ENCODE assay signal across 8 cellular contexts in genomic region chr9:124939944-124940343, GRCh38. TPM values are rescaled to one million over a fixed set of nuclear protein-coding genes. Genes with fewer than 3 reads are reported as not detected.
DNase-seq lines count a peak whose midpoint lies in the region; ATAC-seq and TF ChIP-seq lines count a peak whose summit lies in the region.

No MANE protein-coding gene starts in this region.

- no peak for DNase-seq in BE2C
- DNase-seq in natural killer cell treated with Interleukin-12 subunit alpha and Interleukin-12 subunit beta and Interleukin-15 and Interleukin-18, amount 100 ng/mL, for 72 hours (ENCODE audit: low spot score) = no peak
- DNase-seq in medulla oblongata (ENCODE audit: extremely low spot score) = no peak
- DNase-seq in SKM-1 (lab: John Stamatoyannopoulos, UW; ENCODE audit: unreplicated experiment) = no peak
- no peak for DNase-seq in mucosa of gallbladder (ENCODE audit: low spot score)

- no peaks in the 10 kb centered on the region for H3K9me2 ChIP-seq in Loucy (replicated peaks; ENCODE audit: low read depth, low read length)

- ATAC-seq in natural killer cell treated with Interleukin-12 subunit alpha and Interleukin-12 subunit beta and Interleukin-15 and Interleukin-18, amount 100 ng/mL, for 72 hours = no peak
- ATAC-seq in HG02973 (IDR thresholded peaks at IDR 0.05; ENCODE audit: unreplicated experiment) = no peak

- H3K9ac ChIP-seq in Loucy (ENCODE audit: low read depth, low read length, poor library complexity, severe bottlenecking) = peak overlapping the region; percentile 92
- H3K9ac ChIP-seq in duodenal mucosa (ENCODE audit: low read depth in 1 of 2, low read length in 2 of 2) = peak overlapping the region; percentile 95 to 98

- peak overlapping the region; percentile 86 for H3K4me2 ChIP-seq in Loucy (ENCODE audit: low read depth, low read length, poor library complexity, severe bottlenecking)

- H2AFZ ChIP-seq in Loucy (ENCODE audit: low read length) = no peak overlapping the region

- H3K36me3 Mint-ChIP-seq in natural killer cell treated with Interleukin-12 subunit alpha and Interleukin-12 subunit beta and Interleukin-15 and Interleukin-18, amount 100 ng/mL, for 72 hours = peaks cover 12% of the 10 kb centered on the region

- H3K27me3 ChIP-seq in BE2C = no peaks in the 10 kb centered on the region
- no peaks in the 10 kb centered on the region for H3K27me3 ChIP-seq in Loucy (ENCODE audit: insufficient read depth, low read length, poor library complexity, severe bottlenecking)
- H3K27me3 ChIP-seq in duodenal mucosa (ENCODE audit: control insufficient read depth in 1 of 2, insufficient read depth in 2 of 2, low read length in 2 of 2) = no peaks in the 10 kb centered on the region

- H3K9me3 ChIP-seq in BE2C = no peaks in the 10 kb centered on the region
- no peaks in the 10 kb centered on the region for H3K9me3 ChIP-seq in Loucy (ENCODE audit: insufficient read depth, low read depth, low read length)
- H3K9me3 ChIP-seq in duodenal mucosa (ENCODE audit: control insufficient read depth in 1 of 2, low read length in 2 of 2) = no peaks in the 10 kb centered on the region

- 0 out of 2 replicates have a peak, but pooled peaks cover 2% of the 10 kb centered on the region for H3F3A ChIP-seq in Loucy (ENCODE audit: low read depth)

- H3K36me3 ChIP-seq in BE2C = no peaks in the 10 kb centered on the region
- no peaks in the 10 kb centered on the region for H3K36me3 ChIP-seq in Loucy (ENCODE audit: insufficient read depth, low read length)
- peaks cover 3 to 25% of the 10 kb centered on the region in 2 donors for H3K36me3 ChIP-seq in duodenal mucosa (ENCODE audit: control insufficient read depth in 1 of 2, insufficient read depth in 2 of 2, low read length in 2 of 2)

- no peaks in the 10 kb centered on the region for H3K27me3 Mint-ChIP-seq in natural killer cell treated with Interleukin-12 subunit alpha and Interleukin-12 subunit beta and Interleukin-15 and Interleukin-18, amount 100 ng/mL, for 72 hours

- H3K27ac ChIP-seq in duodenal mucosa (ENCODE audit: low read depth, low read length) = no peak overlapping the region

- TF ChIP-seq CTCF in BE2C (IDR thresholded peaks at IDR 0.05; ENCODE audit: low read depth, low read length) (no peak), Loucy (conservative IDR thresholded peaks at IDR 0.05; ENCODE audit: low read length) (no peak)

- H3K79me2 ChIP-seq in Loucy (ENCODE audit: insufficient read depth, low read length) = peaks cover 30% of the 10 kb centered on the region

- H3K4me3 ChIP-seq in BE2C (ENCODE audit: low read depth, low read length) = peak overlapping the region; percentile 80
- H3K4me3 ChIP-seq in Loucy (ENCODE audit: low read length, poor library complexity, severe bottlenecking) = peak overlapping the region; percentile 89
- peak overlapping the region; percentile 88 to 97 for H3K4me3 ChIP-seq in duodenal mucosa (ENCODE audit: low read depth in 1 of 2, low read length in 2 of 2)

- peaks cover 23 to 30% of the 10 kb centered on the region in 2 donors for H3K4me1 Mint-ChIP-seq in natural killer cell treated with Interleukin-12 subunit alpha and Interleukin-12 subunit beta and Interleukin-15 and Interleukin-18, amount 100 ng/mL, for 72 hours (ENCODE audit: low read depth in 2 of 2)

- H4K20me1 ChIP-seq in Loucy (ENCODE audit: insufficient read depth, low read length, poor library complexity, severe bottlenecking) = no peaks in the 10 kb centered on the region

- no peaks in the 10 kb centered on the region for H3K9me3 Mint-ChIP-seq in natural killer cell treated with Interleukin-12 subunit alpha and Interleukin-12 subunit beta and Interleukin-15 and Interleukin-18, amount 100 ng/mL, for 72 hours

- no peaks in the 10 kb centered on the region for H3K4me1 ChIP-seq in BE2C
- H3K4me1 ChIP-seq in Loucy (ENCODE audit: insufficient read depth, low read length, poor library complexity, severe bottlenecking) = peaks cover 34% of the 10 kb centered on the region
- peaks cover 10 to 14% of the 10 kb centered on the region in 2 donors for H3K4me1 ChIP-seq in duodenal mucosa (ENCODE audit: control insufficient read depth in 1 of 2, insufficient read depth in 2 of 2, low read length in 2 of 2)

- H3K4me3 Mint-ChIP-seq in natural killer cell treated with Interleukin-12 subunit alpha and Interleukin-12 subunit beta and Interleukin-15 and Interleukin-18, amount 100 ng/mL, for 72 hours = peak overlapping the region; percentile 88

- peak overlapping the region; percentile 92 to 98 for H3K27ac Mint-ChIP-seq in natural killer cell treated with Interleukin-12 subunit alpha and Interleukin-12 subunit beta and Interleukin-15 and Interleukin-18, amount 100 ng/mL, for 72 hours

RNA-seq across cellular contexts. Expression of gene GOLGA1, which starts 0.9 kb away (rescaled TPM):
- 17.7 TPM for polyA plus RNA-seq in BE2C (2012; ENCODE audit: insufficient read depth, insufficient read length, low read depth)
- total RNA-seq in natural killer cell treated with Interleukin-12 subunit alpha and Interleukin-12 subunit beta and Interleukin-15 and Interleukin-18, amount 100 ng/mL, for 72 hours = 10 to 100 TPM; 22.1 to 22.6 TPM
- 23.3 TPM for total RNA-seq in mucosa of gallbladder
